ENCODE assay signal across 12 cellular contexts in genomic region chr1:203276916-203277535, GRCh38. TPM values are rescaled to one million over a fixed set of nuclear protein-coding genes. Genes with fewer than 3 reads are reported as not detected.
A peak's percentile ranks its signal among the peaks of the same experiment; 100 is the strongest.
DNase-seq lines count a peak whose midpoint lies in the region; ATAC-seq, FAIRE-seq and TF ChIP-seq lines count a peak whose summit lies in the region.
"Had no signal": no experiment of that assay in that cellular context is flagged by ENCODE, and none has a peak within 500 bp of the region (broad histone marks: within the 10 kb centered on the region; RNA-seq: fewer than 3 reads in every experiment).

No MANE protein-coding gene starts in this region.

- H3K9me3 ChIP-seq in left ventricle myocardium inferior (replicated peaks) = no peaks in the 10 kb centered on the region
- H3K9me3 ChIP-seq: body of pancreas had no signal

- no peaks in the 10 kb centered on the region for H3K36me3 ChIP-seq in left ventricle myocardium inferior

- H3K36me3 Mint-ChIP-seq in IgD-negative memory B cell = peaks cover 2% of the 10 kb centered on the region
- H3K36me3 Mint-ChIP-seq in activated T-helper 17 cell treated with anti-CD3 and anti-CD28 coated beads, Interleukin-2, amount 50 U/mL, for 72 hours (ENCODE audit: low read depth) = no peaks in the 10 kb centered on the region
- no peaks in the 10 kb centered on the region for H3K36me3 Mint-ChIP-seq in stimulated activated effector memory CD8-positive, alpha-beta T cell treated with anti-CD3 and anti-CD28 coated beads, Interleukin-12 subunit alpha, Interleukin-12 subunit beta, amount 100 ng/mL, for 72 hours

- peaks cover 44 to 53% (median 51%) of the 10 kb centered on the region in 3 donors for H3K4me1 Mint-ChIP-seq in IgD-negative memory B cell
- H3K4me1 Mint-ChIP-seq in activated T-helper 17 cell treated with anti-CD3 and anti-CD28 coated beads, Interleukin-2, amount 50 U/mL, for 72 hours = peaks cover 27% of the 10 kb centered on the region
- H3K4me1 Mint-ChIP-seq in stimulated activated effector memory CD8-positive, alpha-beta T cell treated with anti-CD3 and anti-CD28 coated beads, Interleukin-12 subunit alpha, Interleukin-12 subunit beta, amount 100 ng/mL, for 72 hours = peaks cover 69% of the 10 kb centered on the region

- no peak for ATAC-seq in activated T-helper 17 cell treated with anti-CD3 and anti-CD28 coated beads, Interleukin-2, amount 50 U/mL, for 72 hours (replicated peaks)
- ATAC-seq in stimulated activated effector memory CD8-positive, alpha-beta T cell treated with anti-CD3 and anti-CD28 coated beads, Interleukin-12 subunit alpha, Interleukin-12 subunit beta, amount 100 ng/mL, for 72 hours = no peak
- no peak for ATAC-seq in HG03457 (IDR thresholded peaks at IDR 0.05; ENCODE audit: unreplicated experiment)
- ATAC-seq: body of pancreas had no signal

- no peaks in the 10 kb centered on the region for H3K27me3 Mint-ChIP-seq in IgD-negative memory B cell
- H3K27me3 Mint-ChIP-seq in activated T-helper 17 cell treated with anti-CD3 and anti-CD28 coated beads, Interleukin-2, amount 50 U/mL, for 72 hours = no peaks in the 10 kb centered on the region

- no peaks in the 10 kb centered on the region for H3K27me3 ChIP-seq in left ventricle myocardium inferior (ENCODE audit: low read depth)
- H3K27me3 ChIP-seq: body of pancreas had no signal

- FAIRE-seq in D721Med (lab: Jason Lieb, UNC) = no peak
- FAIRE-seq: GM19239 had no signal

- peak overlapping the region in 3 of 4 donors; percentile 75 for H3K4me3 Mint-ChIP-seq in IgD-negative memory B cell
- H3K4me3 Mint-ChIP-seq in activated T-helper 17 cell treated with anti-CD3 and anti-CD28 coated beads, Interleukin-2, amount 50 U/mL, for 72 hours = peak overlapping the region; percentile 63
- H3K4me3 Mint-ChIP-seq in stimulated activated effector memory CD8-positive, alpha-beta T cell treated with anti-CD3 and anti-CD28 coated beads, Interleukin-12 subunit alpha, Interleukin-12 subunit beta, amount 100 ng/mL, for 72 hours = peak overlapping the region; percentile 10

- H3K4me3 ChIP-seq in left ventricle myocardium inferior = no peak overlapping the region
- H3K4me3 ChIP-seq: body of pancreas had no signal

- H3K27ac Mint-ChIP-seq in IgD-negative memory B cell = peak overlapping the region; percentile 25 to 97 (median 67)
- peak overlapping the region; percentile 81 for H3K27ac Mint-ChIP-seq in activated T-helper 17 cell treated with anti-CD3 and anti-CD28 coated beads, Interleukin-2, amount 50 U/mL, for 72 hours
- H3K27ac Mint-ChIP-seq in stimulated activated effector memory CD8-positive, alpha-beta T cell treated with anti-CD3 and anti-CD28 coated beads, Interleukin-12 subunit alpha, Interleukin-12 subunit beta, amount 100 ng/mL, for 72 hours = peak overlapping the region; percentile 89

- in situ Hi-C loops in G401 (cut with HindIII; ENCODE audit: low sequenced_read_pairs) = no loop called here

- peaks cover 97% of the 10 kb centered on the region for H3K4me1 ChIP-seq in left ventricle myocardium inferior

- TF ChIP-seq CTCF in left ventricle myocardium inferior (IDR thresholded peaks at IDR 0.05; ENCODE audit: borderline replicate concordance) (no peak), D721Med (IDR thresholded peaks at IDR 0.05; ENCODE audit: insufficient read depth, missing control alignments) (no peak)

- DNase-seq in left ventricle myocardium inferior (peak; percentile 64), HK-2 (ENCODE audit: unreplicated experiment) (no peak), D721Med (ENCODE audit: insufficient read length, low spot score) (no peak), G401 (ENCODE audit: low spot score) (no peak)
- DNase-seq in stimulated activated effector memory CD8-positive, alpha-beta T cell treated with anti-CD3 and anti-CD28 coated beads, Interleukin-12 subunit alpha, Interleukin-12 subunit beta, amount 100 ng/mL, for 72 hours (ENCODE audit: low spot score in 2 of 2) = peak in 1 of 2 donors; percentile 51
- DNase-seq: EL, occipital lobe had no signal

- intact Hi-C loops in left ventricle myocardium inferior (cut with micrococcal nuclease) = loop anchor here (10.0 kb wide), 1 partner anchor 208 kb away; no protein-coding TSS in a partner anchor

- H3K27ac ChIP-seq in left ventricle myocardium inferior (replicated peaks) = peak overlapping the region; percentile 96

- H3K9me3 Mint-ChIP-seq in IgD-negative memory B cell = no peaks in the 10 kb centered on the region
- H3K9me3 Mint-ChIP-seq in activated T-helper 17 cell treated with anti-CD3 and anti-CD28 coated beads, Interleukin-2, amount 50 U/mL, for 72 hours = no peaks in the 10 kb centered on the region
- H3K9me3 Mint-ChIP-seq in stimulated activated effector memory CD8-positive, alpha-beta T cell treated with anti-CD3 and anti-CD28 coated beads, Interleukin-12 subunit alpha, Interleukin-12 subunit beta, amount 100 ng/mL, for 72 hours = no peaks in the 10 kb centered on the region

RNA-seq across cellular contexts. Expression of gene BTG2, which starts 28.3 kb away (rescaled TPM):
- polyA plus RNA-seq in IgD-negative memory B cell = 202 TPM
- 100 to 1,000 TPM in 1 of 2 donors, 10 to 100 TPM in 1; 91.3 to 340 TPM for total RNA-seq in activated T-helper 17 cell treated with anti-CD3 and anti-CD28 coated beads, Interleukin-2, amount 50 U/mL, for 72 hours
- 73.7 TPM for total RNA-seq in left ventricle myocardium inferior
- total RNA-seq in G401 (2014; rRNA removed; shearing (Covaris generic)) = 12.7 and 15.2 TPM in 2 replicates

RNA-seq across cellular contexts. Expression of gene CHIT1, which starts 47.6 kb away (rescaled TPM):
- polyA plus RNA-seq in IgD-negative memory B cell = 0.75 TPM
- total RNA-seq in activated T-helper 17 cell treated with anti-CD3 and anti-CD28 coated beads, Interleukin-2, amount 50 U/mL, for 72 hours = 1 to 10 TPM; 2.8 to 6.7 TPM
- total RNA-seq in left ventricle myocardium inferior = not detected
- not detected in 2 replicates for total RNA-seq in G401 (2014; rRNA removed; shearing (Covaris generic))
- total RNA-seq: occipital lobe had no signal

Comparison
In these comparisons a context has a peak if more than half of its experiments do, and no peak if none do; other contexts are left out.
1. H3K4me3 Mint-ChIP-seq: peak in every context shown above with its lines; median percentile 75 in IgD-negative memory B cell; 63 in activated T-helper 17 cell treated with anti-CD3 and anti-CD28 coated beads, Interleukin-2, amount 50 U/mL, for 72 hours; 10 in stimulated activated effector memory CD8-positive, alpha-beta T cell treated with anti-CD3 and anti-CD28 coated beads, Interleukin-12 subunit alpha, Interleukin-12 subunit beta, amount 100 ng/mL, for 72 hours.